9 cellular contexts compared by ENCODE assay signal in genomic region chr5:180799902-180800801, GRCh38. TPM values are rescaled to one million over a fixed set of nuclear protein-coding genes. Genes with fewer than 3 reads are reported as not detected.
A peak's percentile ranks its signal among the peaks of the same experiment; 100 is the strongest.
DNase-seq lines count a peak whose midpoint lies in the region; ATAC-seq and TF ChIP-seq lines count a peak whose summit lies in the region.
"Had no signal": no experiment of that assay in that cellular context is flagged by ENCODE, and none has a peak within 500 bp of the region (broad histone marks: within the 10 kb centered on the region; RNA-seq: fewer than 3 reads in every experiment).

No MANE protein-coding gene starts in this region.

- H3K9me3 Mint-ChIP-seq in activated naive CD8-positive, alpha-beta T cell treated with anti-CD3 and anti-CD28 coated beads, Interleukin-2, amount 50 U/mL, for 24 hours = no peaks in the 10 kb centered on the region

- no peak for DNase-seq in heart right ventricle
- DNase-seq in Right ventricle myocardium inferior (ENCODE audit: missing footprints) = no peak
- no peak for DNase-seq in activated naive CD8-positive, alpha-beta T cell treated with anti-CD3 and anti-CD28 coated beads, Interleukin-2, amount 50 U/mL, for 24 hours
- peak; percentile 91 for DNase-seq in iris pigment epithelial cell (ENCODE audit: low read depth)
- DNase-seq in upper lobe of left lung = no peak
- DNase-seq in NCI-H2227 treated with DMSO at 0.1 percent for 48 hours (lab: John Stamatoyannopoulos, UW) = no peak
- no peak for DNase-seq in NCI-H2029 (lab: John Stamatoyannopoulos, UW)

- WGBS in heart right ventricle, 2 donors = 51% methylated on average over 6 of the region's 6 CpGs
- WGBS in upper lobe of left lung, 2 donors = 64% methylated on average over 6 of the region's 6 CpGs

- peak overlapping the region; percentile 93 for H3K4me3 Mint-ChIP-seq in activated naive CD8-positive, alpha-beta T cell treated with anti-CD3 and anti-CD28 coated beads, Interleukin-2, amount 50 U/mL, for 24 hours

- H3K27me3 Mint-ChIP-seq in activated naive CD8-positive, alpha-beta T cell treated with anti-CD3 and anti-CD28 coated beads, Interleukin-2, amount 50 U/mL, for 24 hours = no peaks in the 10 kb centered on the region

- intact Hi-C loops in heart right ventricle (cut with DNase I) = loop anchor here in 7 of 10 donors (5.0 to 10.0 kb wide), 8 partner anchors 45 to 385 kb away; partner anchors contain the start of genes BTNL9 (in 2 of the 7) and ZFP62 (in 2 of the 7)
- intact Hi-C loops in Right ventricle myocardium inferior (cut with DNase I) = loop anchor here (5.0 kb wide), 3 partner anchors 62 to 387 kb away; partner anchors contain the start of genes BTNL9 and ZFP62

- ATAC-seq in heart right ventricle (no peak), Right ventricle myocardium inferior (no peak), upper lobe of left lung (ENCODE audit: low FRiP score in 2 of 2) (no peak), HG03342 (IDR thresholded peaks at IDR 0.05; ENCODE audit: unreplicated experiment) (no peak)
- ATAC-seq in activated naive CD8-positive, alpha-beta T cell treated with anti-CD3 and anti-CD28 coated beads, Interleukin-2, amount 50 U/mL, for 24 hours = no peak

- peaks cover 51% of the 10 kb centered on the region for H3K36me3 Mint-ChIP-seq in activated naive CD8-positive, alpha-beta T cell treated with anti-CD3 and anti-CD28 coated beads, Interleukin-2, amount 50 U/mL, for 24 hours (ENCODE audit: low read depth)

- peak overlapping the region in 8 of 10 donors; percentile 10 to 100 (median 96) for H3K4me3 ChIP-seq in heart right ventricle
- peak overlapping the region in 2 of 4 donors; percentile 78 to 95 for H3K4me3 ChIP-seq in upper lobe of left lung

- H3K36me3 ChIP-seq in heart right ventricle (peaks cover 0 to 63% (median 0%) of the 10 kb centered on the region in 9 donors), upper lobe of left lung (peaks cover 0 to 12% (median 3%) of the 10 kb centered on the region in 4 donors)

- TF ChIP-seq EP300 in upper lobe of left lung (IDR thresholded peaks at IDR 0.05) = no peak

- H3K9me3 ChIP-seq in heart right ventricle (no peaks in the 10 kb centered on the region), upper lobe of left lung (no peaks in the 10 kb centered on the region)

- H3K4me1 ChIP-seq in heart right ventricle (peaks cover 20 to 93% (median 87%) of the 10 kb centered on the region in 9 donors), upper lobe of left lung (peaks cover 81 to 91% (median 84%) of the 10 kb centered on the region in 4 donors)

- no peak for TF ChIP-seq POLR2A in upper lobe of left lung (IDR thresholded peaks at IDR 0.05)

- H3K4me1 Mint-ChIP-seq in activated naive CD8-positive, alpha-beta T cell treated with anti-CD3 and anti-CD28 coated beads, Interleukin-2, amount 50 U/mL, for 24 hours = peaks cover 84% of the 10 kb centered on the region

- peak overlapping the region; percentile 69 for H3K27ac Mint-ChIP-seq in activated naive CD8-positive, alpha-beta T cell treated with anti-CD3 and anti-CD28 coated beads, Interleukin-2, amount 50 U/mL, for 24 hours

- H3K27me3 ChIP-seq in heart right ventricle (no peaks in the 10 kb centered on the region), upper lobe of left lung (no peaks in the 10 kb centered on the region)

- peak overlapping the region in 8 of 10 donors; percentile 9 to 100 (median 100) for H3K27ac ChIP-seq in heart right ventricle
- H3K27ac ChIP-seq in upper lobe of left lung = peak overlapping the region; percentile 51 to 99 (median 98)
- H3K27ac ChIP-seq: HL-60 had no signal

- TF ChIP-seq CTCF in heart right ventricle (IDR thresholded peaks at IDR 0.05) = peak in 1 of 9 donors; percentile 14
- peak in 1 of 6 experiments; percentile 37 for TF ChIP-seq CTCF in upper lobe of left lung (IDR thresholded peaks at IDR 0.05)

RNA-seq across cellular contexts. Expression of gene MGAT1, which starts 2.5 kb away (rescaled TPM):
- 100 to 1,000 TPM in 2 of 10 donors, 10 to 100 TPM in 8; 50.1 to 118 (median 59.7) TPM for total RNA-seq in heart right ventricle
- 100 to 1,000 TPM in 1 of 2 donors, 10 to 100 TPM in 1; 71.7 to 127 TPM for polyA plus RNA-seq in heart right ventricle
- total RNA-seq in Right ventricle myocardium inferior = 76.0 TPM
- 100 to 1,000 TPM; 148 to 392 (median 277) TPM for total RNA-seq in upper lobe of left lung
